In the genomic region with DNA sequence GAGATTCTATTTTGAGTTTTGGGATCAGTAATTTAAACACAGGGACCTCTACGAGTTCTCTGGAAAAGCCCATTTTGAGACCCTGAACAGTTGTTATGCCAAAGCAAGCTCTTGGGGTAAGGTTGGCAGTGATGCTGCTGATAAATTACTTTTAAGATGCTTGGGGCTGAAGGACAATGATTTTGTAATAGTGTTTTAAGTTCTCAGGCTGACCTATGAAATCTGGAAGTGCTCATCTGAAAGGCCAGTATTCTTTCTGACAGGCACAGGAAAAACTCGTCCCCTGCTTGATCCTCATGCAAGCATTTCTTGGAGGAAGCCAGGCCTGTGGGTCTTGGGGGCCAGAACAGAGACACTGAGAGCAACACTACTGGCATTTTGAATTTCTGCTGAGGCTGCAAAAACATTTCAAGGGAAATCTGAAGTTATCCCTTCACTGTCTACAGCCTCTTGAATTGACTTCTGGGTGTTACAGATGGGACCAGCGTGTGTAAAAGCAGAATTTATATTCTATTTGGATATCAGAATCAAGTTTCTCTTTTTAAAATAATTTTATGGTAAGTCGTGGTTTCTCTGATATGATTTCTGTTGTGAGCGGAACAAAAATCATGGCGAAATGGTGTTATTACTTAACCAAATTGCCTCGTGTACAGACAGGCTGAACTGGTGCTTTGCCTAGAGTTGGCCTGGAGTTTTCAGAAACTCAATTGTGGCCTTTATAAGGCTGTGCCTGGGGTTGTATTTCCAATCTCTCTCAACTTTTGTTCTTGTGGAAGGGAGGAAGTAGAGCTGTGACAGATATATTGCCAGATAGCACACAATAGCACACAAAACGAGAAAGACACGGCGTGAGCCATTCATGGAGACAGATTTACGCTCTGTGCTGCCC, we compare ENCODE assay signal across 2 cellular contexts.
TF ChIP-seq lines count a peak whose summit lies in the region.

No MANE protein-coding gene starts in this region.

TF ChIP-seq in A549, 52 proteins besides CTCF, POLR2A, EP300 and RAD21:
- TF ChIP-seq MAFK (IDR thresholded peaks at IDR 0.05; ENCODE audit: partially characterized antibody) (peak; percentile 94), CHD4 (IDR thresholded peaks at IDR 0.05; ENCODE audit: borderline replicate concordance) (no peak)

TF ChIP-seq in IMR-90, 13 proteins besides CTCF, POLR2A, EP300 and RAD21:
- TF ChIP-seq MAZ (IDR thresholded peaks at IDR 0.05; ENCODE audit: borderline replicate concordance, low read depth, low read length) (no peak), MAFK (IDR thresholded peaks at IDR 0.05; ENCODE audit: low read depth, low read length) (peak; percentile 90)
